Comparison of ENCODE assay signal across 16 cellular contexts in genomic region chr14:90655829-90656228, GRCh38.
DNase-seq lines count a peak whose midpoint lies in the region; ATAC-seq and TF ChIP-seq lines count a peak whose summit lies in the region.
"Had no signal": no experiment of that assay in that cellular context is flagged by ENCODE, and none has a peak within 500 bp of the region (broad histone marks: within the 10 kb centered on the region; RNA-seq: fewer than 3 reads in every experiment).

No MANE protein-coding gene starts in this region.

- H3K27me3 ChIP-seq in breast epithelium, result no peaks in the 10 kb centered on the region
- H3K27me3 ChIP-seq in sigmoid colon, result no peaks in the 10 kb centered on the region

- ATAC-seq in GM18868 (IDR thresholded peaks at IDR 0.05; ENCODE audit: unreplicated experiment), result no peak

- no TSS peak for BruUV-seq in MCF 10A (replicated peaks; lab: Mats Ljungman, UMichigan)

- H3K9me3 ChIP-seq in breast epithelium, result no peaks in the 10 kb centered on the region
- no peaks in the 10 kb centered on the region for H3K9me3 ChIP-seq in sigmoid colon

- no peak for TF ChIP-seq POLR2A in breast epithelium (IDR thresholded peaks at IDR 0.05)
- TF ChIP-seq POLR2A in sigmoid colon (IDR thresholded peaks at IDR 0.05), result no peak

- H3K36me3 Mint-ChIP-seq in MCF 10A (ENCODE audit: insufficient read depth, unreplicated experiment), result no peaks in the 10 kb centered on the region
- H3K36me3 Mint-ChIP-seq: CD4-positive, alpha-beta memory T cell had no signal

- H3K36me3 ChIP-seq in breast epithelium, result no peaks in the 10 kb centered on the region
- peaks cover 0 to 16% (median 0%) of the 10 kb centered on the region in 4 donors for H3K36me3 ChIP-seq in sigmoid colon

- H3K27ac ChIP-seq in breast epithelium (no peak overlapping the region), caudate nucleus (ENCODE audit: low read depth, low read length) (peak overlapping the region; percentile 63), sigmoid colon (peak overlapping the region in 3 of 4 donors; percentile 18 to 65 (median 59))
- H3K27ac ChIP-seq: GM23248 had no signal

- H3K4me3 ChIP-seq in breast epithelium, result no peak overlapping the region
- H3K4me3 ChIP-seq in sigmoid colon, result no peak overlapping the region
- H3K4me3 ChIP-seq: GM23248 had no signal

- WGBS in sigmoid colon, 2 donors, result 81 to 91% methylated on average over 4 of the region's 4 CpGs

- CTCF ChIA-PET in MCF 10A (lab: Yijun Ruan, JAX), result interaction anchor here (1.1 kb wide), 1 partner anchor 41 kb away, joined by 4 read pairs; no protein-coding TSS in a partner anchor

- POLR2A ChIA-PET in MCF 10A (lab: Yijun Ruan, JAX), result interaction anchor here (0.6 kb wide), 1 partner anchor 31 kb away, joined by 3 read pairs; no protein-coding TSS in a partner anchor

- no peaks in the 10 kb centered on the region for H3K9me3 Mint-ChIP-seq in MCF 10A (ENCODE audit: unreplicated experiment)
- H3K9me3 Mint-ChIP-seq: CD4-positive, alpha-beta memory T cell had no signal

- TF ChIP-seq EP300 in sigmoid colon (IDR thresholded peaks at IDR 0.05), result no peak

- no peak for DNase-seq in MCF 10A (ENCODE audit: unreplicated experiment)
- DNase-seq in breast epithelium (ENCODE audit: low spot score in 2 of 2), result no peak
- DNase-seq in caudate nucleus (lab: John Stamatoyannopoulos, UW), result no peak
- DNase-seq in sigmoid colon, result no peak
- DNase-seq in SKM-1 (lab: John Stamatoyannopoulos, UW; ENCODE audit: unreplicated experiment), result no peak
- DNase-seq: C1 segment of cervical spinal cord; Calu3; CD4-positive, alpha-beta memory T cell; COR-L47; DMS53; DMS79 treated with DMSO at 0.1 percent for 48 hours; GF-D8; GM23248; H7; HCEC 1CT had no signal

- intact Hi-C loops in MCF 10A (cut with micrococcal nuclease) (no loop called here), breast epithelium (cut with DNase I; ENCODE audit: low total_unique reads) (no loop called here), sigmoid colon (cut with DNase I) (no loop called here)

- TF ChIP-seq CTCF in MCF 10A (IDR thresholded peaks at IDR 0.05; ENCODE audit: unreplicated experiment) (no peak), breast epithelium (IDR thresholded peaks at IDR 0.05) (no peak), sigmoid colon (IDR thresholded peaks at IDR 0.05) (no peak)

- no peak overlapping the region for H3K4me3 Mint-ChIP-seq in MCF 10A (ENCODE audit: unreplicated experiment)
- H3K4me3 Mint-ChIP-seq: CD4-positive, alpha-beta memory T cell had no signal

- H3K27me3 Mint-ChIP-seq in MCF 10A (ENCODE audit: insufficient read depth, unreplicated experiment), result no peaks in the 10 kb centered on the region

- H3K4me1 Mint-ChIP-seq in MCF 10A (ENCODE audit: insufficient read depth, unreplicated experiment), result peaks cover 11% of the 10 kb centered on the region

- no peaks in the 10 kb centered on the region for H3K4me1 ChIP-seq in breast epithelium
- H3K4me1 ChIP-seq in sigmoid colon, result peaks cover 0 to 50% (median 40%) of the 10 kb centered on the region in 4 donors

- H3K27ac Mint-ChIP-seq in MCF 10A (ENCODE audit: low read depth, unreplicated experiment), result peak overlapping the region; percentile 62
- H3K27ac Mint-ChIP-seq: CD4-positive, alpha-beta memory T cell had no signal

Comparison
In these comparisons a context has a peak if more than half of its experiments do, and no peak if none do; other contexts are left out.
1. H3K27ac ChIP-seq: peak in caudate nucleus (single experiment) and sigmoid colon (3 of 4); none in breast epithelium (0 of 2).